In genomic region chr20:43457640-43458421, GRCh38 we compare ENCODE assay signal across 1 cellular context.
TF ChIP-seq lines count a peak whose summit lies in the region.

Gene SRSF6 (plus strand): TSS chr20:43457896. CDS start chr20:43458034, 138 bp downstream.

TF ChIP-seq in K562, 482 proteins besides CTCF, POLR2A, EP300 and RAD21 (continued from another document and continues in another):
- TF ChIP-seq HLTF (IDR thresholded peaks at IDR 0.05): 0 out of 2 replicates have a peak, but pooled peaks have one; percentile 27
- peak; percentile 84; the same call in 1 of the 2 replicates for TF ChIP-seq CUX1 (CRISPR knock-in tag; IDR thresholded peaks at IDR 0.05)
- TF ChIP-seq RNF2 (IDR thresholded peaks at IDR 0.05): no peak; the same call in 1 of the 2 replicates
- no peak for TF ChIP-seq JUNB (CRISPR knock-in tag; conservative IDR thresholded peaks at IDR 0.05)
- TF ChIP-seq ATF4 (CRISPR knock-in tag; IDR thresholded peaks at IDR 0.05): 0 out of 2 replicates have a peak, but pooled peaks have one; percentile 40
- TF ChIP-seq TFAP4 (CRISPR knock-in tag; IDR thresholded peaks at IDR 0.05; ENCODE audit: borderline replicate concordance): peak; percentile 80
- TF ChIP-seq SIN3B (IDR thresholded peaks at IDR 0.05; ENCODE audit: low read depth): peak; percentile 8; the same call in 1 of the 2 replicates
- no peak for TF ChIP-seq SAP30 (IDR thresholded peaks at IDR 0.05; ENCODE audit: borderline replicate concordance, insufficient read depth, low read depth, low read length, poor library complexity, severe bottlenecking)
- TF ChIP-seq NFIX (CRISPR knock-in tag; IDR thresholded peaks at IDR 0.05; ENCODE audit: low read depth): no peak
- no peak for TF ChIP-seq CREBBP (IDR thresholded peaks at IDR 0.05; ENCODE audit: low read depth, low read length)
- TF ChIP-seq RREB1 (CRISPR knock-in tag; IDR thresholded peaks at IDR 0.05): 0 out of 2 replicates have a peak, but pooled peaks have one; percentile 15
- TF ChIP-seq FOXA3 (CRISPR knock-in tag; conservative IDR thresholded peaks at IDR 0.05 in 1 of 2, IDR thresholded peaks at IDR 0.05 in 1 of 2): peak in 1 of 2 experiments; percentile 85; a peak in 2 of 4 replicates
- no peak for TF ChIP-seq NFYB (IDR thresholded peaks at IDR 0.05; ENCODE audit: extremely low read depth, insufficient read length)
- TF ChIP-seq HMG20A (CRISPR knock-in tag; conservative IDR thresholded peaks at IDR 0.05): no peak
- TF ChIP-seq MYBL2 (IDR thresholded peaks at IDR 0.05; ENCODE audit: low read depth): no peak
- TF ChIP-seq MYBL2 (CRISPR knock-in tag; IDR thresholded peaks at IDR 0.05; ENCODE audit: borderline replicate concordance): no peak
- no peak for TF ChIP-seq MCM3 (IDR thresholded peaks at IDR 0.05)
- no peak for TF ChIP-seq PHB2 (IDR thresholded peaks at IDR 0.05; ENCODE audit: low read depth)
- no peak for TF ChIP-seq SIRT6 (IDR thresholded peaks at IDR 0.05; ENCODE audit: low read depth, low read length)
- peak; percentile 87 for TF ChIP-seq SMAD1 (IDR thresholded peaks at IDR 0.05; ENCODE audit: low read depth, low read length, partially characterized antibody)
- no peak for TF ChIP-seq SIX5 (IDR thresholded peaks at IDR 0.05; ENCODE audit: borderline replicate concordance in 1 of 2, insufficient read depth in 1 of 2, low read depth in 1 of 2, low read length in 2 of 2)
- TF ChIP-seq CHD4 (IDR thresholded peaks at IDR 0.05; ENCODE audit: insufficient read depth, insufficient replicate concordance, low read depth, low read length, poor library complexity, severe bottlenecking): no peak
- no peak for TF ChIP-seq PBX2 (CRISPR knock-in tag; IDR thresholded peaks at IDR 0.05; ENCODE audit: low read depth)
- TF ChIP-seq PBX2 (tag; conservative IDR thresholded peaks at IDR 0.05; ENCODE audit: low read depth): no peak
- TF ChIP-seq ZNF668 (CRISPR knock-in tag; IDR thresholded peaks at IDR 0.05): peak; percentile 84; the same call in 1 of the 2 replicates
- no peak for TF ChIP-seq TRIM25 (IDR thresholded peaks at IDR 0.05; ENCODE audit: borderline replicate concordance)
